ENCODE assay signal across 10 cellular contexts in genomic region chr10:71712170-71712569, GRCh38. TPM values are rescaled to one million over a fixed set of nuclear protein-coding genes. Genes with fewer than 3 reads are reported as not detected.
DNase-seq lines count a peak whose midpoint lies in the region; ATAC-seq and TF ChIP-seq lines count a peak whose summit lies in the region.
"Had no signal": no experiment of that assay in that cellular context is flagged by ENCODE, and none has a peak within 500 bp of the region (broad histone marks: within the 10 kb centered on the region; RNA-seq: fewer than 3 reads in every experiment).

No MANE protein-coding gene starts in this region.

- CTCF ChIA-PET in naive thymus-derived CD4-positive, alpha-beta T cell (lab: Charles Lee) = interaction anchor here (0.9 to 4.2 kb wide), 9 partner anchors 10 to 400 kb away, joined by 3 to 25 read pairs (median 4); partner anchors contain the start of gene VSIR
- CTCF ChIA-PET in Caco-2 (lab: Charles Lee) = interaction anchor here (0.8 kb wide), 1 partner anchor 16 kb away, joined by 3 read pairs; no protein-coding TSS in a partner anchor

- 89% methylated on average over 2 of the region's 2 CpGs for WGBS in right cardiac atrium
- 81 to 95% (median 83%) methylated on average over 2 of the region's 2 CpGs for WGBS in adipose tissue, 3 donors

- TF ChIP-seq POLR2A in vagina (IDR thresholded peaks at IDR 0.05) = no peak

- H3K4me1 ChIP-seq in right cardiac atrium (ENCODE audit: control insufficient read depth, insufficient read depth, low read length) = peaks cover 23% of the 10 kb centered on the region
- H3K4me1 ChIP-seq in naive thymus-derived CD4-positive, alpha-beta T cell (ENCODE audit: control insufficient read depth in 2 of 2, insufficient read depth in 2 of 2, low read length in 2 of 2) = peaks cover 50 to 64% of the 10 kb centered on the region in 2 donors
- H3K4me1 ChIP-seq in vagina = peaks cover 50% of the 10 kb centered on the region
- H3K4me1 ChIP-seq in Caco-2 = peaks cover 10% of the 10 kb centered on the region

- H3K9me3 ChIP-seq in right cardiac atrium (ENCODE audit: control insufficient read depth, low read length) (no peaks in the 10 kb centered on the region), vagina (no peaks in the 10 kb centered on the region), Caco-2 (no peaks in the 10 kb centered on the region)
- H3K9me3 ChIP-seq in naive thymus-derived CD4-positive, alpha-beta T cell (ENCODE audit: control insufficient read depth in 2 of 3, low read length in 3 of 3) = no peaks in the 10 kb centered on the region

- ATAC-seq in right cardiac atrium (no peak), Right ventricle myocardium inferior (no peak)
- no peak for ATAC-seq in naive thymus-derived CD4-positive, alpha-beta T cell

- TF ChIP-seq CTCF in vagina (IDR thresholded peaks at IDR 0.05) (no peak), Caco-2 (IDR thresholded peaks at IDR 0.05; ENCODE audit: insufficient read depth in 1 of 2, low read depth in 1 of 2, low read length in 1 of 2, severe bottlenecking in 1 of 2, unreplicated experiment in 1 of 2) (no peak), GM10266 (IDR thresholded peaks at IDR 0.05; ENCODE audit: control insufficient read depth, insufficient read depth, low read depth, missing control alignments) (no peak)

- peak overlapping the region in 8 of 10 donors; percentile 20 to 86 (median 76) for H3K4me3 Mint-ChIP-seq in naive thymus-derived CD4-positive, alpha-beta T cell
- no peak overlapping the region for H3K4me3 Mint-ChIP-seq in Caco-2 (ENCODE audit: unreplicated experiment)

- H3K27me3 Mint-ChIP-seq in naive thymus-derived CD4-positive, alpha-beta T cell = no peaks in the 10 kb centered on the region
- no peaks in the 10 kb centered on the region for H3K27me3 Mint-ChIP-seq in Caco-2 (ENCODE audit: insufficient read depth, unreplicated experiment)

- POLR2A ChIA-PET in naive thymus-derived CD4-positive, alpha-beta T cell (lab: Charles Lee) = interaction anchor here (0.9 to 23.5 kb wide), 9 partner anchors 15 to 139 kb away, joined by 3 to 521 read pairs (median 7); partner anchors contain the start of genes PSAP and VSIR
- POLR2A ChIA-PET in Caco-2 (lab: Charles Lee) = no interaction called here

- H3K27ac ChIP-seq in right cardiac atrium (ENCODE audit: low read length) (peak overlapping the region; percentile 95), adipose tissue (ENCODE audit: low read depth, low read length) (peak overlapping the region; percentile 58), vagina (peak overlapping the region; percentile 95)
- peak overlapping the region; percentile 91 for H3K27ac ChIP-seq in naive thymus-derived CD4-positive, alpha-beta T cell (ENCODE audit: low read depth, low read length)

- no peak overlapping the region for H3K4me3 ChIP-seq in right cardiac atrium (ENCODE audit: low read length)
- H3K4me3 ChIP-seq in naive thymus-derived CD4-positive, alpha-beta T cell (ENCODE audit: low read length) = no peak overlapping the region
- no peak overlapping the region for H3K4me3 ChIP-seq in vagina
- no peak overlapping the region for H3K4me3 ChIP-seq in Caco-2 (ENCODE audit: low read depth, low read length)

- BruUV-seq in Caco-2 (replicated peaks; lab: Mats Ljungman, UMichigan) = no TSS peak

- DNase-seq in right cardiac atrium (no peak), Right ventricle myocardium inferior (ENCODE audit: missing footprints) (no peak), vagina (ENCODE audit: extremely low spot score in 2 of 2) (no peak), Caco-2 (no peak), RKO (ENCODE audit: low spot score) (no peak), GM10266 (ENCODE audit: extremely low spot score) (no peak)
- no peak for DNase-seq in naive thymus-derived CD4-positive, alpha-beta T cell
- DNase-seq: effector CD8-positive, alpha-beta T cell; NCI-H524 had no signal

- intact Hi-C loops in right cardiac atrium (cut with DNase I) = no loop called here
- intact Hi-C loops in Right ventricle myocardium inferior (cut with DNase I) = no loop called here
- intact Hi-C loops in naive thymus-derived CD4-positive, alpha-beta T cell (cut with micrococcal nuclease) = loop anchor here (5.0 kb wide), 1 partner anchor 35 kb away; no protein-coding TSS in a partner anchor
- intact Hi-C loops in vagina (cut with DNase I) = loop anchor here (5.0 kb wide), 1 partner anchor 60 kb away; the partner anchor contains the start of gene VSIR
- intact Hi-C loops in Caco-2 (cut with micrococcal nuclease; ENCODE audit: unreplicated experiment) = loop anchor here (5.0 kb wide), 1 partner anchor 60 kb away; the partner anchor contains the start of gene VSIR

- H3K4me1 Mint-ChIP-seq in naive thymus-derived CD4-positive, alpha-beta T cell = peaks cover 43 to 90% (median 77%) of the 10 kb centered on the region in 7 donors
- no peaks in the 10 kb centered on the region for H3K4me1 Mint-ChIP-seq in Caco-2 (ENCODE audit: low read depth, unreplicated experiment)

- no peaks in the 10 kb centered on the region for H3K36me3 Mint-ChIP-seq in naive thymus-derived CD4-positive, alpha-beta T cell
- H3K36me3 Mint-ChIP-seq in Caco-2 (ENCODE audit: insufficient read depth, unreplicated experiment) = no peaks in the 10 kb centered on the region

- H3K27me3 ChIP-seq in right cardiac atrium (ENCODE audit: control insufficient read depth, insufficient read depth) (no peaks in the 10 kb centered on the region), vagina (no peaks in the 10 kb centered on the region), Caco-2 (replicated peaks; ENCODE audit: control insufficient read depth, insufficient read depth, low read length) (no peaks in the 10 kb centered on the region)
- no peaks in the 10 kb centered on the region for H3K27me3 ChIP-seq in naive thymus-derived CD4-positive, alpha-beta T cell (ENCODE audit: control insufficient read depth in 2 of 2, insufficient read depth in 2 of 2, low read length in 2 of 2)

- H3K9me3 Mint-ChIP-seq in naive thymus-derived CD4-positive, alpha-beta T cell = peaks cover 0 to 2% (median 0%) of the 10 kb centered on the region in 11 donors
- H3K9me3 Mint-ChIP-seq in Caco-2 (ENCODE audit: unreplicated experiment) = no peaks in the 10 kb centered on the region

- peak overlapping the region; percentile 97 to 100 (median 98) for H3K27ac Mint-ChIP-seq in naive thymus-derived CD4-positive, alpha-beta T cell
- H3K27ac Mint-ChIP-seq in Caco-2 (ENCODE audit: unreplicated experiment) = no peak overlapping the region

- H3K36me3 ChIP-seq in naive thymus-derived CD4-positive, alpha-beta T cell (ENCODE audit: control insufficient read depth in 2 of 3, insufficient read depth in 3 of 3, low read length in 3 of 3) = no peaks in the 10 kb centered on the region
- H3K36me3 ChIP-seq in vagina = no peaks in the 10 kb centered on the region
- H3K36me3 ChIP-seq in Caco-2 (ENCODE audit: control insufficient read depth, insufficient read depth, low read length) = no peaks in the 10 kb centered on the region

RNA-seq across cellular contexts. Expression of gene C10orf105, which starts 7.4 kb away (rescaled TPM):
- total RNA-seq in right cardiac atrium = under 1 TPM in 3 of 4 donors, not detected in 1; 0.14 to 0.36 (median 0.24) TPM
- 0.09 TPM for polyA plus RNA-seq in right cardiac atrium
- total RNA-seq in Right ventricle myocardium inferior = 0.05 TPM
- under 1 TPM; 0.03 to 0.22 (median 0.19) TPM for polyA plus RNA-seq in adipose tissue
- 1 to 10 TPM in 1 of 5 experiments, under 1 TPM in 4; 0.13 to 1.0 (median 0.19) TPM for total RNA-seq in naive thymus-derived CD4-positive, alpha-beta T cell
- not detected for polyA plus RNA-seq in naive thymus-derived CD4-positive, alpha-beta T cell
- 0.49 TPM for total RNA-seq in vagina
- total RNA-seq in Caco-2 (2022) = not detected in 2 replicates

Comparison
In these comparisons a context has a peak if more than half of its experiments do, and no peak if none do; other contexts are left out.
1. intact Hi-C loops: an anchor here in naive thymus-derived CD4-positive, alpha-beta T cell (5.0 kb wide), vagina (5.0 kb wide) and Caco-2 (5.0 kb wide); none called in right cardiac atrium and Right ventricle myocardium inferior.